ENCODE assay signal across 29 cellular contexts in the genomic region with DNA sequence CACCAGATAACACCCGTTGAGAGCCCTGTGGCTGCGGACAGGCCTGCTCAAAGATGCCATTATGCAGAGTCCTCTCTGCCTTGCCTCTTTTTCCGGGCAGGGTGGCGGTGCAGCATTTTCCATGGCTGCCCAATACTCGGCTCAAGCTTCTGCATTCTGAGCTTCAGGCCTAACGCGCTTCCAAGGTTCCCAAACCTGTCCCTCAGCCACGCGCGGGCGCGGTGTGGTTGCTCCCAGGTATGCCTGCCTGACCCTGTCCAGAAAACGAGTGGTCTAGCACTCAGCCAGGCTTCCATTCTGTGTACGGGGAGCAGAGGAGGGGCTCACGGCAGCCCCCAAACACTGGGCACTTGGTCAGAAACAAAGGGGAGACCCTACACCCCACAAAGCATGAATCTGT.
"Had no signal": no experiment of that assay in that cellular context is flagged by ENCODE, and none has a peak within 500 bp of the region (broad histone marks: within the 10 kb centered on the region; RNA-seq: fewer than 3 reads in every experiment).

No MANE protein-coding gene starts in this region.

- H3K4me3 ChIP-seq: ascending aorta had no signal

- H3K27ac Mint-ChIP-seq: activated B cell treated with CpG ODN at 0.5 μM for 24 hours; activated CD4-positive, alpha-beta memory T cell treated with anti-CD3 and anti-CD28 coated beads for 36 hours; activated naive CD4-positive, alpha-beta T cell treated with anti-CD3 and anti-CD28 coated beads, Interleukin-2, amount 50 U/mL, for 24 hours; activated naive CD8-positive, alpha-beta T cell treated with anti-CD3 and anti-CD28 coated beads, Interleukin-2, amount 10 ng/mL, durations not matched to agents 7 days and 5 days; activated T-cell treated with anti-CD3 and anti-CD28 coated beads, Interleukin-2, amount 50 U/mL, for 24 hours; activated T-helper 2 cell treated with anti-CD3 and anti-CD28 coated beads, Interferon-gamma antibody, Interleukin-2, Interleukin-4, amounts not matched to agents 10 μg/mL and 5 μg/mL and 100 μg/mL, durations not matched to agents 14 hours and 24 hours and 36 hours; T-cell had no signal

- H3K9me3 Mint-ChIP-seq: activated B cell treated with CpG ODN at 0.5 μM for 24 hours; activated CD4-positive, alpha-beta memory T cell treated with anti-CD3 and anti-CD28 coated beads for 36 hours; activated naive CD4-positive, alpha-beta T cell treated with anti-CD3 and anti-CD28 coated beads, Interleukin-2, amount 50 U/mL, for 24 hours; activated naive CD8-positive, alpha-beta T cell treated with anti-CD3 and anti-CD28 coated beads, Interleukin-2, amount 10 ng/mL, durations not matched to agents 7 days and 5 days; activated T-cell treated with anti-CD3 and anti-CD28 coated beads, Interleukin-2, amount 50 U/mL, for 24 hours; activated T-helper 2 cell treated with anti-CD3 and anti-CD28 coated beads, Interferon-gamma antibody, Interleukin-2, Interleukin-4, amounts not matched to agents 10 μg/mL and 5 μg/mL and 100 μg/mL, durations not matched to agents 14 hours and 24 hours and 36 hours; T-cell had no signal

- H3K27ac ChIP-seq: ascending aorta, VCaP had no signal

- H3K27me3 Mint-ChIP-seq: activated CD4-positive, alpha-beta memory T cell treated with anti-CD3 and anti-CD28 coated beads for 36 hours; activated naive CD4-positive, alpha-beta T cell treated with anti-CD3 and anti-CD28 coated beads, Interleukin-2, amount 50 U/mL, for 24 hours had no signal

- H3K4me1 Mint-ChIP-seq: activated B cell treated with CpG ODN at 0.5 μM for 24 hours; activated naive CD4-positive, alpha-beta T cell treated with anti-CD3 and anti-CD28 coated beads, Interleukin-2, amount 50 U/mL, for 24 hours had no signal

- H3K4me1 ChIP-seq: ascending aorta had no signal

- H3K9me3 ChIP-seq: ascending aorta had no signal

- H3K36me3 ChIP-seq: ascending aorta had no signal

- H3K36me3 Mint-ChIP-seq: activated CD4-positive, alpha-beta memory T cell treated with anti-CD3 and anti-CD28 coated beads for 36 hours; activated naive CD4-positive, alpha-beta T cell treated with anti-CD3 and anti-CD28 coated beads, Interleukin-2, amount 50 U/mL, for 24 hours; activated naive CD8-positive, alpha-beta T cell treated with anti-CD3 and anti-CD28 coated beads, Interleukin-2, amount 10 ng/mL, durations not matched to agents 7 days and 5 days; T-cell had no signal

- H3K4me3 Mint-ChIP-seq: activated B cell treated with CpG ODN at 0.5 μM for 24 hours; activated CD4-positive, alpha-beta memory T cell treated with anti-CD3 and anti-CD28 coated beads for 36 hours; activated naive CD4-positive, alpha-beta T cell treated with anti-CD3 and anti-CD28 coated beads, Interleukin-2, amount 50 U/mL, for 24 hours; activated naive CD8-positive, alpha-beta T cell treated with anti-CD3 and anti-CD28 coated beads, Interleukin-2, amount 10 ng/mL, durations not matched to agents 7 days and 5 days; activated T-cell treated with anti-CD3 and anti-CD28 coated beads, Interleukin-2, amount 50 U/mL, for 24 hours; T-cell had no signal

- DNase-seq: activated B cell treated with CpG ODN at 0.5 μM for 24 hours; activated CD4-positive, alpha-beta memory T cell treated with anti-CD3 and anti-CD28 coated beads for 36 hours; activated CD4-positive, alpha-beta T cell treated with anti-CD3 and anti-CD28 coated beads for 4 hours; activated CD4-positive, alpha-beta T cell treated with anti-CD3 and anti-CD28 coated beads, Interleukin-2, amount 50 U/mL, for 1 hour; activated CD4-positive, CD25-positive, alpha-beta regulatory T cell treated with anti-CD3 and anti-CD28 coated beads, Interleukin-2, amount 50 U/mL, for 72 hours; activated gamma-delta T cell; activated naive CD4-positive, alpha-beta T cell treated with Interleukin-2 at 50 U/mL for 16 hours; activated naive CD8-positive, alpha-beta T cell treated with anti-CD3 and anti-CD28 coated beads, Interleukin-2, amount 10 ng/mL, durations not matched to agents 7 days and 5 days; amygdala; caudate nucleus; cerebellar nuclear complex; NCI-H1092 treated with DMSO at 0.1 percent for 48 hours; NCI-H1417; NCI-H187 treated with DMSO at 0.1 percent for 48 hours; NCI-H2081; NCI-H226; NCI-H446 treated with DMSO at 0.1 percent for 48 hours; NCI-H524; NCI-H82; SIG-M5; T-cell; T-helper 2 cell; T-helper 9 cell had no signal

- ATAC-seq: SK-N-SH treated with all-trans-retinoic acid at 6 μM for 48 hours, T-cell had no signal

- H3K27me3 ChIP-seq: ascending aorta had no signal
